Comparison of ENCODE assay signal across 10 cellular contexts in the genomic region with DNA sequence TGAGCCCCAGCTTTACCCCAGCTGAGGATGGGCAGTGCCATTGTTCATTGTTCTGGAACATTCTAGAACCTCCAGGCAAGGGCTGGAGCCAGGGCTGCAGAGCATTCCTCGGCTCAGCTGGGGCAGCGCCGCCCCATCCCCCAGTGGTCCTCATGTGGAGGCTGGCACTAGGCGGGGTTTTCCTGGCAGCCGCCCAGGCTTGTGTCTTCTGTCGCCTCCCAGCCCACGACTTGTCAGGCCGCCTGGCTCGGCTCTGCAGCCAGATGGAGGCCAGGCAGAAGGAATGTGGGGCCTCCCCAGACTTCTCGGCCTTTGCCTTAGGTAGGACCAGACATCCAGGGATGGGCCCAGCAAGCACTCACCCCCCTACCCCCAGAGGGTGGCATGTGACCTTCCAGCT. TPM values are rescaled to one million over a fixed set of nuclear protein-coding genes. Genes with fewer than 3 reads are reported as not detected.
DNase-seq lines count a peak whose midpoint lies in the region; ATAC-seq and TF ChIP-seq lines count a peak whose summit lies in the region.
"Had no signal": no experiment of that assay in that cellular context is flagged by ENCODE, and none has a peak within 500 bp of the region (broad histone marks: within the 10 kb centered on the region; RNA-seq: fewer than 3 reads in every experiment).

Gene TMEM95, plus strand, starts transcription at position 104 of the 400 bp plus-strand sequence. Its CDS starts 49 bp downstream, at position 153.

- intact Hi-C loops in PC-9 (cut with micrococcal nuclease; ENCODE audit: unreplicated experiment): loop anchor here (5.0 kb wide), 1 partner anchor 147 kb away; no protein-coding TSS in a partner anchor

- no peaks in the 10 kb centered on the region for H3K9me3 ChIP-seq in PC-9 (ENCODE audit: insufficient read depth, low read depth)

- no peaks in the 10 kb centered on the region for H3K27me3 ChIP-seq in PC-9 (ENCODE audit: insufficient read depth, low read depth)

- H3K4me2 ChIP-seq in PC-9: peak within 1 kb of the TSS; percentile 91

- H3F3A ChIP-seq in PC-9 (ENCODE audit: insufficient read depth, low read depth): peaks cover 28% of the 10 kb centered on the region

- ATAC-seq in GM21619 (IDR thresholded peaks at IDR 0.05; ENCODE audit: unreplicated experiment): no peak
- no peak for ATAC-seq in HG03469 (IDR thresholded peaks at IDR 0.05; ENCODE audit: unreplicated experiment)

- no peak within 1 kb of the TSS for H2AFZ ChIP-seq in PC-9

- peak within 1 kb of the TSS; percentile 86; the same call in 1 of the 2 replicates for H3K4me3 ChIP-seq in PC-9

- peaks cover 21% of the 10 kb centered on the region; the same call in 1 of the 2 replicates for H3K4me1 ChIP-seq in PC-9 (replicated peaks; ENCODE audit: insufficient read depth)

- no peaks in the 10 kb centered on the region for H3K9me2 ChIP-seq in PC-9 (ENCODE audit: insufficient read depth)

- POLR2A ChIA-PET in PC-9 (lab: Charles Lee; ENCODE audit: unreplicated experiment): interaction anchor here (0.7 to 1.0 kb wide), 2 partner anchors 26 to 49 kb away, joined by 4 to 16 read pairs; partner anchors contain the start of gene TMEM256

- no peak within 1 kb of the TSS for H3K27ac ChIP-seq in PC-9

- peak in 12 of 14 donors; percentile 25 to 78 (median 60) for DNase-seq in C1 segment of cervical spinal cord (lab: John Stamatoyannopoulos, UW)
- DNase-seq in PC-9: peak; percentile 25 to 47
- peak; percentile 51 for DNase-seq in fibroblast of gingiva (ENCODE audit: low read depth)
- peak; percentile 22 for DNase-seq in occipital lobe (lab: John Stamatoyannopoulos, UW)
- DNase-seq in GDM1 (lab: John Stamatoyannopoulos, UW): no peak
- DNase-seq in NCI-H1436 treated with DMSO at 0.1 percent for 48 hours (lab: John Stamatoyannopoulos, UW): no peak
- DNase-seq: activated effector memory CD4-positive, alpha-beta T cell treated with anti-CD3 and anti-CD28 coated beads, Interleukin-2, amount 50 U/mL, for 16 hours had no signal

- CTCF ChIA-PET in PC-9 (lab: Charles Lee): interaction anchor here (0.6 to 1.6 kb wide), 3 partner anchors 25 to 206 kb away, joined by 6 to 13 read pairs (median 9); no protein-coding TSS in a partner anchor

- BruUV-seq in PC-9 (replicated peaks; lab: Mats Ljungman, UMichigan): no TSS peak

- no peak for TF ChIP-seq CTCF in PC-9 (conservative IDR thresholded peaks at IDR 0.05)

- H3K79me2 ChIP-seq in PC-9 (ENCODE audit: low read depth): peaks cover 37% of the 10 kb centered on the region

- peaks cover 15% of the 10 kb centered on the region for H4K20me1 ChIP-seq in PC-9 (ENCODE audit: insufficient read depth)

- no peaks in the 10 kb centered on the region for H3K36me3 ChIP-seq in PC-9 (ENCODE audit: low read depth)

RNA-seq across cellular contexts. Expression of gene TMEM95, which starts in this region (rescaled TPM):
- total RNA-seq in PC-9 (2021) (0.45 and 0.50 TPM in 2 replicates), occipital lobe (not detected)
- total RNA-seq: omental fat pad had no signal

Comparison
In these comparisons a context has a peak if more than half of its experiments do, and no peak if none do; other contexts are left out.
1. Peak in DNase-seq, H3K4me3 ChIP-seq and H3K4me2 ChIP-seq in PC-9; RNA of the gene not detected or under 1 TPM.
2. Peak in DNase-seq in occipital lobe; RNA of the gene not detected or under 1 TPM.
3. DNase-seq: peak in C1 segment of cervical spinal cord (12 of 14) and fibroblast of gingiva (single experiment); none in GDM1 (single experiment) and NCI-H1436 treated with DMSO at 0.1 percent for 48 hours (single experiment).